In the genomic region with DNA sequence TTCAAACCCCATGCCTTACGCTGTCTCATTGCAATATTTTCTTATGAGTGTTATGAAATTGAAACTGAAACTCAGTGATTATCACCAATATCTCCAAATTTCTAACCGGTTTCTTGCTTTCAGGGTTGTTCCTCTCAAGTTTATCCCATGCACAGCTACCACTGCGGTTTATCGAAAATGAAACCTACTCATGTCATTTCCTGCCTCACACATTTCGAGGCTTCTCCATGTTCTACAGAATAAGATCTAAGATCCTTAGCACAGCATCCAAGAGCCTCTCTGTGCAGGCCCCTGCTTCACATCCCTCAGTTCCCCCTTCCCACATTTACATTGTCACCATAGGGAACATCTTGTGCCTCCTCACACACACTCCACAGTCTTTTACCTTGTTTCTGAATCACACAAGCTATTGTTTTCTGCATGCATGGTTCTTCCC, we compare ENCODE assay signal across 8 cellular contexts. TPM values are rescaled to one million over a fixed set of nuclear protein-coding genes. Genes with fewer than 3 reads are reported as not detected.
DNase-seq lines count a peak whose midpoint lies in the region; ATAC-seq, FAIRE-seq and TF ChIP-seq lines count a peak whose summit lies in the region.

No MANE protein-coding gene starts in this region.

- no peaks in the 10 kb centered on the region for H3K36me3 ChIP-seq in OCI-LY1 (ENCODE audit: insufficient read depth, low read length)
- H3K36me3 ChIP-seq in upper lobe of left lung = no peaks in the 10 kb centered on the region

- peak overlapping the region; percentile 41 for H3K4me3 Mint-ChIP-seq in activated naive CD8-positive, alpha-beta T cell treated with anti-CD3 and anti-CD28 coated beads, Interleukin-2, amount 50 U/mL, for 24 hours

- H3K9me3 ChIP-seq in OCI-LY1 (ENCODE audit: low read length) (no peaks in the 10 kb centered on the region), upper lobe of left lung (peaks cover 0 to 5% (median 0%) of the 10 kb centered on the region in 4 donors)

- peaks cover 5% of the 10 kb centered on the region for H3K36me3 Mint-ChIP-seq in activated naive CD8-positive, alpha-beta T cell treated with anti-CD3 and anti-CD28 coated beads, Interleukin-2, amount 50 U/mL, for 24 hours (ENCODE audit: low read depth)

- WGBS in upper lobe of left lung, 2 donors = 66 to 73% methylated on average over 5 of the region's 5 CpGs

- no peaks in the 10 kb centered on the region for H3K79me2 ChIP-seq in OCI-LY1 (ENCODE audit: insufficient read depth, low read length)

- FAIRE-seq in frontal cortex (lab: Jason Lieb, UNC) = no peak

- peaks cover 32% of the 10 kb centered on the region for H3K4me1 Mint-ChIP-seq in activated naive CD8-positive, alpha-beta T cell treated with anti-CD3 and anti-CD28 coated beads, Interleukin-2, amount 50 U/mL, for 24 hours

- no peak overlapping the region for H3K9ac ChIP-seq in OCI-LY1 (ENCODE audit: low read length)

- peak overlapping the region; percentile 80 for H3K27ac Mint-ChIP-seq in activated naive CD8-positive, alpha-beta T cell treated with anti-CD3 and anti-CD28 coated beads, Interleukin-2, amount 50 U/mL, for 24 hours

- peaks cover 8% of the 10 kb centered on the region for H3K9me3 Mint-ChIP-seq in activated naive CD8-positive, alpha-beta T cell treated with anti-CD3 and anti-CD28 coated beads, Interleukin-2, amount 50 U/mL, for 24 hours

- peak overlapping the region; percentile 21; the same call in 1 of the 2 replicates for H3K4me2 ChIP-seq in OCI-LY1 (ENCODE audit: low read length)

- no peak for TF ChIP-seq POLR2A in upper lobe of left lung (IDR thresholded peaks at IDR 0.05)

- no peaks in the 10 kb centered on the region for H4K20me1 ChIP-seq in OCI-LY1 (ENCODE audit: insufficient read depth, low read length)

- no peaks in the 10 kb centered on the region for H3K27me3 ChIP-seq in OCI-LY1 (ENCODE audit: insufficient read depth, low read length)
- no peaks in the 10 kb centered on the region for H3K27me3 ChIP-seq in upper lobe of left lung

- H3K4me1 ChIP-seq in OCI-LY1 (ENCODE audit: insufficient read depth, low read length, severe bottlenecking) = no peaks in the 10 kb centered on the region
- peaks cover 0 to 4% (median 0%) of the 10 kb centered on the region in 4 donors for H3K4me1 ChIP-seq in upper lobe of left lung

- TF ChIP-seq CTCF in OCI-LY1 (IDR thresholded peaks at IDR 0.05; ENCODE audit: low read length) (no peak), upper lobe of left lung (IDR thresholded peaks at IDR 0.05) (no peak)

- no peak overlapping the region for H2AFZ ChIP-seq in OCI-LY1 (ENCODE audit: low read length)

- H3K4me3 ChIP-seq in OCI-LY1 (ENCODE audit: low read depth, low read length, poor library complexity, severe bottlenecking) (no peak overlapping the region), upper lobe of left lung (peak overlapping the region in 1 of 4 donors; percentile 5)

- ATAC-seq in GM18520 (IDR thresholded peaks at IDR 0.05; ENCODE audit: unreplicated experiment) (peak; percentile 94), HG02798 (IDR thresholded peaks at IDR 0.05; ENCODE audit: poor library complexity, unreplicated experiment) (peak; percentile 97), upper lobe of left lung (ENCODE audit: low FRiP score in 2 of 2) (peak in 1 of 2 donors; percentile 68)
- peak; percentile 94 for ATAC-seq in activated naive CD8-positive, alpha-beta T cell treated with anti-CD3 and anti-CD28 coated beads, Interleukin-2, amount 50 U/mL, for 24 hours

- H3F3A ChIP-seq in OCI-LY1 (ENCODE audit: insufficient read depth, low read length) = no peaks in the 10 kb centered on the region

- DNase-seq in activated naive CD8-positive, alpha-beta T cell treated with anti-CD3 and anti-CD28 coated beads, Interleukin-2, amount 50 U/mL, for 24 hours = peak; percentile 16
- DNase-seq in upper lobe of left lung (peak in 1 of 2 donors; percentile 22), frontal cortex (ENCODE audit: low spot score in 2 of 2) (no peak), NCI-H2107 treated with DMSO at 0.1 percent for 48 hours (lab: John Stamatoyannopoulos, UW; ENCODE audit: unreplicated experiment) (no peak), NCI-H1417 treated with DMSO at 0.1 percent for 48 hours (lab: John Stamatoyannopoulos, UW) (no peak)

- no peaks in the 10 kb centered on the region for H3K9me2 ChIP-seq in OCI-LY1 (ENCODE audit: low read depth, low read length)

- H3K27ac ChIP-seq in OCI-LY1 (ENCODE audit: low read depth, low read length, poor library complexity, severe bottlenecking) = no peak overlapping the region
- H3K27ac ChIP-seq in upper lobe of left lung = peak overlapping the region in 3 of 4 donors; percentile 1 to 10 (median 4)

- H3K27me3 Mint-ChIP-seq in activated naive CD8-positive, alpha-beta T cell treated with anti-CD3 and anti-CD28 coated beads, Interleukin-2, amount 50 U/mL, for 24 hours = no peaks in the 10 kb centered on the region

- TF ChIP-seq EP300 in upper lobe of left lung (IDR thresholded peaks at IDR 0.05) = no peak

RNA-seq across cellular contexts. Expression of a gene that starts 45.5 kb away (rescaled TPM):
- 10 to 100 TPM in 5 of 6 donors, 1 to 10 TPM in 1; 6.0 to 25.7 (median 15.9) TPM for total RNA-seq in upper lobe of left lung
- 49.3 TPM for total RNA-seq in frontal cortex
